In genomic region chr17:72004011-72004427, GRCh38 we compare ENCODE assay signal across 1 cellular context.
TF ChIP-seq lines count a peak whose summit lies in the region.

No MANE protein-coding gene starts in this region.

TF ChIP-seq in GM12878, 131 proteins besides CTCF, POLR2A, EP300 and RAD21 (continued from another document):
- TF ChIP-seq BCL3 (IDR thresholded peaks at IDR 0.05; ENCODE audit: borderline replicate concordance, insufficient read depth, low read depth, low read length, poor library complexity, severe bottlenecking): peak; percentile 56
